In the genomic region with DNA sequence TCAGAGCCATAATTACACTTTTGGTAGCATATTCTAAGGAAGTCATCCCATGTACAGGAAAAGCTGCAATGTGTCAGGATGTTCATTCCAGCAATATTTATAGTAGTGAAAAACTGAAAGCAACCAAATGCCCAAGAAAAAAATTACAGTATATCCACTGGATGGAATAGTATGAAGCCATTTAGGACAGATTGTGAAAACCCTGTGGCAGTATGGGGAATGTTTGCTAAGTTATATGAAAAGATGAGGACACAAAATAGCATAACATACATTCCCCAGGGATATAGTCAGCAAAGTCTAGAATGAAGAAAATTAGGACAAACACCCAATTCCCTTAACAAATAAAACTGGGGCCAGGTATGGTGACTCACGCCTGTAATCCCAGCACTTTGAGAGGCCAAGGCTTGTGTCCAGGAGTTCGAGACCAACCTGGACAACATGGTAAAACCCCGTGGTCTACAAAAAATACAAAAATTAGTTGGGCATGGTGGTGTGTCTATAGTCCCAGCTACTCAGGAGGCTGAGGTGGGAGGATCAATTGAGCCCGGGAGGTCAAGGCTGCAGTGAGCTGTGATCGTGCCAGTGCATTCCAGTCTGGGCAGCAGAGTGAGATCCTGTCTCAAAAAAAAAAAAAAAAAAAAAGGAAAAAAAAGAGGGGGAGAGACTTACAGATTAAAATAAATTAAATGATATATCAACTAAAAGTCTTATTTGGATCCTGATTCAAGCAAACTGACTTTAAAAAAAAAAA, we compare ENCODE assay signal across 13 cellular contexts. TPM values are rescaled to one million over a fixed set of nuclear protein-coding genes. Genes with fewer than 3 reads are reported as not detected.
DNase-seq lines count a peak whose midpoint lies in the region; ATAC-seq, FAIRE-seq and TF ChIP-seq lines count a peak whose summit lies in the region.
"Had no signal": no experiment of that assay in that cellular context is flagged by ENCODE, and none has a peak within 500 bp of the region (broad histone marks: within the 10 kb centered on the region; RNA-seq: fewer than 3 reads in every experiment).

No MANE protein-coding gene starts in this region.

- no peak overlapping the region for H2AK5ac ChIP-seq in mesendoderm (ENCODE audit: low read length)

- H3K4me2 ChIP-seq in keratinocyte (ENCODE audit: control insufficient read depth, extremely low read depth, insufficient read depth, low read depth, low read length) (peak overlapping the region; percentile 53), mesendoderm (ENCODE audit: low read length) (no peak overlapping the region)

- H3K9me3 ChIP-seq in left ventricle myocardium inferior (replicated peaks) (no peaks in the 10 kb centered on the region), keratinocyte (ENCODE audit: control insufficient read depth, low read depth, low read length) (no peaks in the 10 kb centered on the region), upper lobe of right lung (no peaks in the 10 kb centered on the region)
- H3K9me3 ChIP-seq: suprapubic skin had no signal

- WGBS in mesendoderm (ENCODE audit: extremely low coverage, insufficient coverage, low lambda C conversion rate) = no CpG with 5 or more reads among the region's 5 CpGs

- H3K79me2 ChIP-seq in keratinocyte (ENCODE audit: control insufficient read depth, insufficient read depth, low read length) = peaks cover 18% of the 10 kb centered on the region
- peaks cover 6% of the 10 kb centered on the region for H3K79me2 ChIP-seq in mesendoderm (ENCODE audit: control insufficient read depth, insufficient read depth, low read length)

- no peak overlapping the region for H2BK5ac ChIP-seq in mesendoderm (ENCODE audit: low read length)

- H4K5ac ChIP-seq in mesendoderm (ENCODE audit: low read length) = no peak overlapping the region

- no peak overlapping the region for H3K56ac ChIP-seq in mesendoderm (ENCODE audit: low read length)

- H3K4me3 ChIP-seq in left ventricle myocardium inferior (peak overlapping the region; percentile 87), keratinocyte (ENCODE audit: control insufficient read depth in 2 of 3, extremely low read depth in 1 of 3, insufficient read depth in 2 of 3, low read depth in 1 of 3, low read length in 3 of 3) (no peak overlapping the region), upper lobe of right lung (no peak overlapping the region), mesendoderm (ENCODE audit: low read length) (no peak overlapping the region)
- H3K4me3 ChIP-seq: suprapubic skin had no signal

- no peak for FAIRE-seq in keratinocyte (lab: Jason Lieb, UNC)

- H3K23ac ChIP-seq in mesendoderm (ENCODE audit: low read length) = no peak overlapping the region

- peak overlapping the region; percentile 92 for H3K27ac ChIP-seq in left ventricle myocardium inferior (replicated peaks)
- peak overlapping the region; percentile 22 for H3K27ac ChIP-seq in angular gyrus (ENCODE audit: low read depth, low read length)
- peak overlapping the region; percentile 58 for H3K27ac ChIP-seq in keratinocyte (ENCODE audit: control insufficient read depth, insufficient read depth, low read length)
- peak overlapping the region; percentile 93 for H3K27ac ChIP-seq in upper lobe of right lung
- no peak overlapping the region for H3K27ac ChIP-seq in mesendoderm (ENCODE audit: low read depth, low read length)

- H3K36me3 ChIP-seq in left ventricle myocardium inferior (no peaks in the 10 kb centered on the region), keratinocyte (ENCODE audit: control insufficient read depth in 2 of 2, extremely low read depth in 1 of 2, insufficient read depth in 2 of 2, low read length in 2 of 2) (no peaks in the 10 kb centered on the region), upper lobe of right lung (no peaks in the 10 kb centered on the region), mesendoderm (ENCODE audit: control insufficient read depth, insufficient read depth, low read length) (no peaks in the 10 kb centered on the region)
- H3K36me3 ChIP-seq: suprapubic skin had no signal

- H3K27me3 ChIP-seq in left ventricle myocardium inferior (ENCODE audit: low read depth) (no peaks in the 10 kb centered on the region), keratinocyte (ENCODE audit: control insufficient read depth, extremely low read depth, insufficient read depth, low read length) (no peaks in the 10 kb centered on the region), upper lobe of right lung (no peaks in the 10 kb centered on the region), mesendoderm (ENCODE audit: insufficient read depth, low read length, poor library complexity) (no peaks in the 10 kb centered on the region)
- H3K27me3 ChIP-seq: suprapubic skin had no signal

- DNase-seq in left ventricle myocardium inferior = no peak
- DNase-seq in left ventricle myocardium superior = no peak
- DNase-seq in keratinocyte (ENCODE audit: low read depth, low spot score) = no peak
- DNase-seq in upper lobe of right lung = no peak
- no peak for DNase-seq in mesendoderm
- DNase-seq: activated B cell treated with CpG ODN at 0.5 μM for 24 hours; activated naive CD8-positive, alpha-beta T cell treated with anti-CD3 and anti-CD28 coated beads, Interleukin-2, amount 10 ng/mL, durations not matched to agents 7 days and 5 days; NCI-H524 treated with DMSO at 0.1 percent for 48 hours; stimulated activated CD4-positive, alpha-beta T cell treated with anti-CD3 and anti-CD28 coated beads, Interleukin-12 subunit alpha, Interleukin-12 subunit beta, amount 100 ng/mL, for 4 hours had no signal

- no peak for ATAC-seq in left ventricle myocardium superior
- no peak for ATAC-seq in upper lobe of right lung
- ATAC-seq in HG03097 (IDR thresholded peaks at IDR 0.05; ENCODE audit: low FRiP score, unreplicated experiment) = no peak
- ATAC-seq in GM19463 (IDR thresholded peaks at IDR 0.05; ENCODE audit: unreplicated experiment) = no peak

- no peak overlapping the region for H2BK120ac ChIP-seq in mesendoderm (ENCODE audit: low read depth, low read length)

- intact Hi-C loops in left ventricle myocardium inferior (cut with micrococcal nuclease) (no loop called here), left ventricle myocardium superior (cut with micrococcal nuclease) (no loop called here), upper lobe of right lung (cut with DNase I) (no loop called here)

- TF ChIP-seq CTCF in left ventricle myocardium inferior (IDR thresholded peaks at IDR 0.05; ENCODE audit: borderline replicate concordance) (no peak), keratinocyte (optimal IDR thresholded peaks at IDR 0.05 in 1 of 3, IDR thresholded peaks at IDR 0.05 in 1 of 3, conservative IDR thresholded peaks at IDR 0.05 in 1 of 3; ENCODE audit: extremely low read depth in 1 of 3, insufficient read depth in 2 of 3, low read length in 3 of 3) (no peak), upper lobe of right lung (IDR thresholded peaks at IDR 0.05) (no peak)

- no peak overlapping the region for H2AFZ ChIP-seq in keratinocyte (ENCODE audit: control insufficient read depth, low read length)

- H2BK15ac ChIP-seq in mesendoderm (replicated peaks; ENCODE audit: low read depth) = no peak overlapping the region

- no peak overlapping the region for H4K8ac ChIP-seq in mesendoderm (ENCODE audit: low read depth, low read length)

- dilution Hi-C loops in keratinocyte (cut with MboI; ENCODE audit: extremely low pct_ligation_motif_present, low sequenced_read_pairs) = no loop called here

- H3K4ac ChIP-seq in mesendoderm (ENCODE audit: low read depth, low read length) = no peak overlapping the region

- peaks cover 3% of the 10 kb centered on the region for H3K79me1 ChIP-seq in mesendoderm (ENCODE audit: low read length)

- peaks cover 79% of the 10 kb centered on the region for H3K4me1 ChIP-seq in left ventricle myocardium inferior
- H3K4me1 ChIP-seq in keratinocyte (ENCODE audit: control insufficient read depth, extremely low read depth, insufficient read depth, low read length) = peaks cover 37% of the 10 kb centered on the region
- H3K4me1 ChIP-seq in upper lobe of right lung = peaks cover 29% of the 10 kb centered on the region
- peaks cover 3% of the 10 kb centered on the region for H3K4me1 ChIP-seq in mesendoderm (ENCODE audit: control insufficient read depth, low read depth, low read length)

- peaks cover 6% of the 10 kb centered on the region for H3K9me1 ChIP-seq in keratinocyte (ENCODE audit: control insufficient read depth, extremely low read depth, insufficient read depth, low read length)

- H4K20me1 ChIP-seq in keratinocyte (ENCODE audit: control insufficient read depth, extremely low read depth, insufficient read depth, low read length) = peaks cover 3% of the 10 kb centered on the region

- H3K9ac ChIP-seq in keratinocyte (ENCODE audit: control insufficient read depth, extremely low read depth, insufficient read depth, low read length) (peak overlapping the region; percentile 3), mesendoderm (ENCODE audit: low read length) (no peak overlapping the region)

- H3K18ac ChIP-seq in mesendoderm (ENCODE audit: low read length) = no peak overlapping the region

RNA-seq across cellular contexts. Expression of gene LRRC3C, which starts 2.3 kb away (rescaled TPM):
- total RNA-seq in left ventricle myocardium inferior (not detected), left ventricle myocardium superior (not detected), upper lobe of right lung (not detected)
- polyA plus RNA-seq in keratinocyte = not detected in 3 replicates
- not detected for polyA plus RNA-seq in keratinocyte (2011; ENCODE audit: low read depth)
- not detected in 2 replicates for polyA plus RNA-seq in keratinocyte (2011; cell fraction: cytosol; rRNA removed)
- polyA plus RNA-seq in keratinocyte (2011; cell fraction: nucleus; rRNA removed) = not detected in 2 replicates
- not detected in 2 replicates for polyA plus RNA-seq in keratinocyte (2012; ENCODE audit: low replicate concordance)
- polyA minus RNA-seq in keratinocyte = not detected in 3 replicates
- not detected for polyA minus RNA-seq in keratinocyte (2011; cell fraction: cytosol; rRNA and poly(A)+ RNA removed)
- polyA minus RNA-seq in keratinocyte (2011; cell fraction: nucleus; rRNA and poly(A)+ RNA removed) = not detected in 2 replicates
- not detected for polyA plus RNA-seq in mesendoderm (2013, experiment 1 of 2)
- polyA plus RNA-seq in mesendoderm (2013, experiment 2 of 2) = not detected
- total RNA-seq: activated B cell treated with CpG ODN at 0.5 μM for 24 hours; activated naive CD8-positive, alpha-beta T cell treated with anti-CD3 and anti-CD28 coated beads, Interleukin-2, amount 10 ng/mL, durations not matched to agents 7 days and 5 days had no signal

RNA-seq across cellular contexts. Expression of gene ORMDL3, which starts 2.4 kb away (rescaled TPM):
- total RNA-seq in left ventricle myocardium inferior (44.7 TPM), left ventricle myocardium superior (35.6 TPM), upper lobe of right lung (70.3 TPM)
- polyA plus RNA-seq in keratinocyte = 22.0 to 91.4 TPM (median 36.3 TPM) in 3 replicates
- 12.5 TPM for polyA plus RNA-seq in keratinocyte (2011; ENCODE audit: low read depth)
- 46.4 and 47.5 TPM in 2 replicates for polyA plus RNA-seq in keratinocyte (2011; cell fraction: cytosol; rRNA removed)
- polyA plus RNA-seq in keratinocyte (2011; cell fraction: nucleus; rRNA removed) = 88.7 and 121 TPM in 2 replicates
- polyA plus RNA-seq in keratinocyte (2012; ENCODE audit: low replicate concordance) = 28.0 and 49.1 TPM in 2 replicates
- 71.6 to 156 TPM (median 154 TPM) in 3 replicates for polyA minus RNA-seq in keratinocyte
- 37.6 TPM for polyA minus RNA-seq in keratinocyte (2011; cell fraction: cytosol; rRNA and poly(A)+ RNA removed)
- 27.5 and 51.5 TPM in 2 replicates for polyA minus RNA-seq in keratinocyte (2011; cell fraction: nucleus; rRNA and poly(A)+ RNA removed)
- polyA plus RNA-seq in mesendoderm (2013, experiment 1 of 2) = 111 TPM
- 101 TPM for polyA plus RNA-seq in mesendoderm (2013, experiment 2 of 2)

RNA-seq across cellular contexts. Expression of gene GSDMB, which starts 11.4 kb away (rescaled TPM):
- 2.8 TPM for total RNA-seq in left ventricle myocardium inferior
- total RNA-seq in left ventricle myocardium superior = 2.6 TPM
- 2.3 to 10.5 TPM (median 7.1 TPM) in 3 replicates for polyA plus RNA-seq in keratinocyte
- 39.5 TPM for polyA plus RNA-seq in keratinocyte (2011; ENCODE audit: low read depth)
- 0.64 and 1.1 TPM in 2 replicates for polyA plus RNA-seq in keratinocyte (2011; cell fraction: cytosol; rRNA removed)
- 48.0 and 59.3 TPM in 2 replicates for polyA plus RNA-seq in keratinocyte (2011; cell fraction: nucleus; rRNA removed)
- polyA plus RNA-seq in keratinocyte (2012; ENCODE audit: low replicate concordance) = 2.0 and 17.2 TPM in 2 replicates
- 0.30 to 8.0 TPM (median 6.1 TPM) in 3 replicates for polyA minus RNA-seq in keratinocyte
- not detected for polyA minus RNA-seq in keratinocyte (2011; cell fraction: cytosol; rRNA and poly(A)+ RNA removed)
- 7.0 and 14.3 TPM in 2 replicates for polyA minus RNA-seq in keratinocyte (2011; cell fraction: nucleus; rRNA and poly(A)+ RNA removed)
- total RNA-seq in upper lobe of right lung = 13.5 TPM
- 3.1 TPM for polyA plus RNA-seq in mesendoderm (2013, experiment 1 of 2)
- 2.6 TPM for polyA plus RNA-seq in mesendoderm (2013, experiment 2 of 2)

RNA-seq across cellular contexts. Expression of gene GSDMA, which starts 33.0 kb away (rescaled TPM):
- total RNA-seq in left ventricle myocardium inferior (0.66 TPM), left ventricle myocardium superior (0.52 TPM), upper lobe of right lung (0.29 TPM)
- 5.0 to 9.8 TPM (median 8.5 TPM) in 3 replicates for polyA plus RNA-seq in keratinocyte
- 82.1 TPM for polyA plus RNA-seq in keratinocyte (2011; ENCODE audit: low read depth)
- 4.2 and 4.8 TPM in 2 replicates for polyA plus RNA-seq in keratinocyte (2011; cell fraction: cytosol; rRNA removed)
- 6.4 and 7.4 TPM in 2 replicates for polyA plus RNA-seq in keratinocyte (2011; cell fraction: nucleus; rRNA removed)
- polyA plus RNA-seq in keratinocyte (2012; ENCODE audit: low replicate concordance) = 6.5 and 78.8 TPM in 2 replicates
- polyA minus RNA-seq in keratinocyte = 10.6 to 15.5 TPM (median 12.3 TPM) in 3 replicates
- polyA minus RNA-seq in keratinocyte (2011; cell fraction: cytosol; rRNA and poly(A)+ RNA removed) = 2.9 TPM
- polyA minus RNA-seq in keratinocyte (2011; cell fraction: nucleus; rRNA and poly(A)+ RNA removed) = 4.3 and 6.3 TPM in 2 replicates
- not detected for polyA plus RNA-seq in mesendoderm (2013, experiment 1 of 2)
- polyA plus RNA-seq in mesendoderm (2013, experiment 2 of 2) = not detected
- total RNA-seq: activated B cell treated with CpG ODN at 0.5 μM for 24 hours had no signal

RNA-seq across cellular contexts. Expression of gene PSMD3, which starts 50.8 kb away (rescaled TPM):
- total RNA-seq in left ventricle myocardium inferior (86.7 TPM), left ventricle myocardium superior (83.4 TPM), upper lobe of right lung (73.6 TPM)
- 97.1 to 169 TPM (median 108 TPM) in 3 replicates for polyA plus RNA-seq in keratinocyte
- 105 TPM for polyA plus RNA-seq in keratinocyte (2011; ENCODE audit: low read depth)
- 108 and 128 TPM in 2 replicates for polyA plus RNA-seq in keratinocyte (2011; cell fraction: cytosol; rRNA removed)
- 162 and 174 TPM in 2 replicates for polyA plus RNA-seq in keratinocyte (2011; cell fraction: nucleus; rRNA removed)
- polyA plus RNA-seq in keratinocyte (2012; ENCODE audit: low replicate concordance) = 129 and 159 TPM in 2 replicates
- polyA minus RNA-seq in keratinocyte = 114 to 244 TPM (median 137 TPM) in 3 replicates
- polyA minus RNA-seq in keratinocyte (2011; cell fraction: cytosol; rRNA and poly(A)+ RNA removed) = 90.9 TPM
- 61.0 and 68.6 TPM in 2 replicates for polyA minus RNA-seq in keratinocyte (2011; cell fraction: nucleus; rRNA and poly(A)+ RNA removed)
- 159 TPM for polyA plus RNA-seq in mesendoderm (2013, experiment 1 of 2)
- 159 TPM for polyA plus RNA-seq in mesendoderm (2013, experiment 2 of 2)
